8 cellular contexts compared by ENCODE assay signal in genomic region chr5:172453206-172453985, GRCh38. TPM values are rescaled to one million over a fixed set of nuclear protein-coding genes. Genes with fewer than 3 reads are reported as not detected.
DNase-seq lines count a peak whose midpoint lies in the region; ATAC-seq and TF ChIP-seq lines count a peak whose summit lies in the region.

No MANE protein-coding gene starts in this region.

- DNase-seq in adipocyte (ENCODE audit: low read depth) (peak; percentile 81), right atrium auricular region (ENCODE audit: low spot score) (no peak), retinal pigment epithelial cell (ENCODE audit: low read depth) (no peak), NCI-H2171 (lab: John Stamatoyannopoulos, UW) (no peak), omental fat pad (ENCODE audit: low spot score) (no peak)
- no peak for DNase-seq in effector CD8-positive, alpha-beta T cell (lab: John Stamatoyannopoulos, UW)

- H3K27me3 ChIP-seq in adipocyte (replicated peaks; ENCODE audit: control insufficient read depth, insufficient read depth, low read length) (no peaks in the 10 kb centered on the region), right atrium auricular region (no peaks in the 10 kb centered on the region)

- H3K4me1 ChIP-seq in adipocyte (ENCODE audit: control insufficient read depth, insufficient read depth, low read length) (peaks cover 44% of the 10 kb centered on the region), right atrium auricular region (peaks cover 0 to 35% of the 10 kb centered on the region in 2 donors)

- peak overlapping the region; percentile 62 for H3K27ac ChIP-seq in C4-2B
- peak overlapping the region; percentile 71 to 85 for H3K27ac ChIP-seq in right atrium auricular region

- TF ChIP-seq CTCF in C4-2B (conservative IDR thresholded peaks at IDR 0.05) (no peak), right atrium auricular region (IDR thresholded peaks at IDR 0.05) (peak in 1 of 2 donors; percentile 31), retinal pigment epithelial cell (conservative IDR thresholded peaks at IDR 0.05; ENCODE audit: low read depth, low read length) (peak; percentile 75), omental fat pad (IDR thresholded peaks at IDR 0.05) (no peak)

- no peaks in the 10 kb centered on the region for H3K36me3 ChIP-seq in adipocyte (ENCODE audit: control insufficient read depth, insufficient read depth, low read length, severe bottlenecking)
- no peaks in the 10 kb centered on the region for H3K36me3 ChIP-seq in right atrium auricular region

- H3K4me3 ChIP-seq in adipocyte (ENCODE audit: low read length) (peak overlapping the region; percentile 96), right atrium auricular region (peak overlapping the region; percentile 86 to 88), retinal pigment epithelial cell (ENCODE audit: low read length) (peak overlapping the region; percentile 81)

- no peak for TF ChIP-seq RAD21 in Ishikawa (IDR thresholded peaks at IDR 0.05; ENCODE audit: low read depth)

- no peak for TF ChIP-seq EP300 in Ishikawa (IDR thresholded peaks at IDR 0.05; ENCODE audit: borderline replicate concordance)

- ATAC-seq in omental fat pad (ENCODE audit: low FRiP score): no peak

- H3K9ac ChIP-seq in adipocyte (ENCODE audit: low read length): peak overlapping the region; percentile 99

- no peaks in the 10 kb centered on the region for H3K9me3 ChIP-seq in adipocyte (ENCODE audit: control insufficient read depth, low read length)
- H3K9me3 ChIP-seq in right atrium auricular region: no peaks in the 10 kb centered on the region

TF ChIP-seq in Ishikawa, 13 proteins besides CTCF, POLR2A, EP300 and RAD21:
- TF ChIP-seq NFIC (IDR thresholded peaks at IDR 0.05): 0 out of 2 replicates have a peak, but pooled peaks have one; percentile 18
- 0 out of 2 replicates have a peak, but pooled peaks have one; percentile 27 for TF ChIP-seq TAF1 (IDR thresholded peaks at IDR 0.05; ENCODE audit: low read depth)
- TF ChIP-seq, protein P1, sequence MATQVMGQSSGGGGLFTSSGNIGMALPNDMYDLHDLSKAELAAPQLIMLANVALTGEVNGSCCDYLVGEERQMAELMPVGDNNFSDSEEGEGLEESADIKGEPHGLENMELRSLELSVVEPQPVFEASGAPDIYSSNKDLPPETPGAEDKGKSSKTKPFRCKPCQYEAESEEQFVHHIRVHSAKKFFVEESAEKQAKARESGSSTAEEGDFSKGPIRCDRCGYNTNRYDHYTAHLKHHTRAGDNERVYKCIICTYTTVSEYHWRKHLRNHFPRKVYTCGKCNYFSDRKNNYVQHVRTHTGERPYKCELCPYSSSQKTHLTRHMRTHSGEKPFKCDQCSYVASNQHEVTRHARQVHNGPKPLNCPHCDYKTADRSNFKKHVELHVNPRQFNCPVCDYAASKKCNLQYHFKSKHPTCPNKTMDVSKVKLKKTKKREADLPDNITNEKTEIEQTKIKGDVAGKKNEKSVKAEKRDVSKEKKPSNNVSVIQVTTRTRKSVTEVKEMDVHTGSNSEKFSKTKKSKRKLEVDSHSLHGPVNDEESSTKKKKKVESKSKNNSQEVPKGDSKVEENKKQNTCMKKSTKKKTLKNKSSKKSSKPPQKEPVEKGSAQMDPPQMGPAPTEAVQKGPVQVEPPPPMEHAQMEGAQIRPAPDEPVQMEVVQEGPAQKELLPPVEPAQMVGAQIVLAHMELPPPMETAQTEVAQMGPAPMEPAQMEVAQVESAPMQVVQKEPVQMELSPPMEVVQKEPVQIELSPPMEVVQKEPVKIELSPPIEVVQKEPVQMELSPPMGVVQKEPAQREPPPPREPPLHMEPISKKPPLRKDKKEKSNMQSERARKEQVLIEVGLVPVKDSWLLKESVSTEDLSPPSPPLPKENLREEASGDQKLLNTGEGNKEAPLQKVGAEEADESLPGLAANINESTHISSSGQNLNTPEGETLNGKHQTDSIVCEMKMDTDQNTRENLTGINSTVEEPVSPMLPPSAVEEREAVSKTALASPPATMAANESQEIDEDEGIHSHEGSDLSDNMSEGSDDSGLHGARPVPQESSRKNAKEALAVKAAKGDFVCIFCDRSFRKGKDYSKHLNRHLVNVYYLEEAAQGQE (IDR thresholded peaks at IDR 0.05; ENCODE audit: low read depth): no peak

RNA-seq across cellular contexts. Expression of gene SH3PXD2B, which starts 0.9 kb away (rescaled TPM):
- total RNA-seq in right atrium auricular region (10 to 100 TPM in 1 of 2 donors, 1 to 10 TPM in 1; 7.2 to 13.9 TPM), omental fat pad (10 to 100 TPM; 29.3 to 47.1 (median 44.3) TPM)
